Comparison of ENCODE assay signal across 1 cellular context in genomic region chr6:144416773-144417172, GRCh38.
TF ChIP-seq lines count a peak whose summit lies in the region.

No MANE protein-coding gene starts in this region.

TF ChIP-seq in endothelial cell of umbilical vein, 7 proteins besides CTCF, POLR2A, EP300 and RAD21:
- TF ChIP-seq POLR2AphosphoS5 (IDR thresholded peaks at IDR 0.05; ENCODE audit: insufficient read depth, low read depth, low read length) (no peak), FOS (IDR thresholded peaks at IDR 0.05; ENCODE audit: borderline replicate concordance, insufficient read depth, low read length) (no peak), MAX (IDR thresholded peaks at IDR 0.05; ENCODE audit: insufficient read depth, insufficient read length) (no peak), EZH2 (IDR thresholded peaks at IDR 0.05; ENCODE audit: borderline replicate concordance, low read depth, low read length, severe bottlenecking) (no peak), JUN (IDR thresholded peaks at IDR 0.05; ENCODE audit: borderline replicate concordance, insufficient read depth, insufficient read length, low read depth) (no peak), MYC (IDR thresholded peaks at IDR 0.05; ENCODE audit: low read depth, low read length) (no peak), GATA2 (IDR thresholded peaks at IDR 0.05; ENCODE audit: insufficient read depth, insufficient read length, low read depth, low read length) (no peak)
TF ChIP-seq in endothelial cell of umbilical vein: peak in this region for 0.
